Comparison of ENCODE assay signal across 8 cellular contexts in the genomic region with DNA sequence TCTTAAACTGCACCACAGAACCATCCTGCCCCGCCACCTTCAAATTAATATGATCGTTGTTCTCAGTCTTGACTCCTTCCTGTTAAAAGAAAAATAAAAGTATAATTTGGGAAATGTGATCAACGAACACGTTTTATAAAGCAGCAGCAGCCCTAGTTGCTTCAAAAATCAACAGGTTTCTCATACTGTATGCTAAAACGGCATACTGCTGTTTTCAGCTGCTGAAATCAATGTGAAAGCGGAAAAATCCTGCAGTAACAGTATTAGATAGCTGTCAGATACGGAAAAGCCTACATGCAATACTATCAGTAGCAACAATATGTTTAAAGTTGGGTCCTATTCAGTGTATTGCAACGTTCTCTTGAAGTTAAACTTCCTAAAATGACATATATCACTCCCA. TPM values are rescaled to one million over a fixed set of nuclear protein-coding genes. Genes with fewer than 3 reads are reported as not detected.
DNase-seq lines count a peak whose midpoint lies in the region; ATAC-seq and TF ChIP-seq lines count a peak whose summit lies in the region.

No MANE protein-coding gene starts in this region.

- no peaks in the 10 kb centered on the region for H3K27me3 Mint-ChIP-seq in activated CD4-positive, alpha-beta T cell treated with anti-CD3 and anti-CD28 coated beads for 36 hours
- H3K27me3 Mint-ChIP-seq in activated naive CD8-positive, alpha-beta T cell treated with anti-CD3 and anti-CD28 coated beads for 36 hours, result no peaks in the 10 kb centered on the region

- no peak for ATAC-seq in activated CD4-positive, alpha-beta T cell treated with anti-CD3 and anti-CD28 coated beads for 36 hours
- no peak for ATAC-seq in thoracic aorta (ENCODE audit: insufficient number of reproducible peaks, low FRiP score, low read depth)

- CTCF ChIA-PET in activated CD4-positive, alpha-beta T cell treated with anti-CD3 and anti-CD28 coated beads for 36 hours (lab: Charles Lee), result interaction anchor here (0.5 to 2.9 kb wide), 7 partner anchors 10 to 80 kb away, joined by 3 to 17 read pairs (median 4); partner anchors contain the start of genes GGA3 and MRPS7

- H3K4me3 ChIP-seq in kidney epithelial cell (ENCODE audit: low read depth, low read length), result peak overlapping the region; percentile 98
- H3K4me3 ChIP-seq in thoracic aorta, result peak overlapping the region; percentile 97

- no peak for DNase-seq in activated CD4-positive, alpha-beta T cell treated with anti-CD3 and anti-CD28 coated beads for 36 hours
- no peak for DNase-seq in activated CD4-positive, alpha-beta T cell treated with anti-CD3 and anti-CD28 coated beads, Interleukin-2, amount 50 U/mL, for 48 hours
- no peak for DNase-seq in activated naive CD8-positive, alpha-beta T cell treated with anti-CD3 and anti-CD28 coated beads for 36 hours
- DNase-seq in kidney epithelial cell (ENCODE audit: low read depth) (no peak), thoracic aorta (ENCODE audit: low spot score) (no peak), NCI-H524 treated with DMSO at 0.1 percent for 48 hours (lab: John Stamatoyannopoulos, UW) (no peak), DMS 273 (lab: John Stamatoyannopoulos, UW; ENCODE audit: unreplicated experiment) (no peak)
- DNase-seq in NK-92 treated with Interleukin-12 subunit alpha and Interleukin-12 subunit beta, amount 100 ng/mL, for 24 hours (lab: John Stamatoyannopoulos, UW), result no peak

- H3K36me3 ChIP-seq in kidney epithelial cell (ENCODE audit: control insufficient read depth, insufficient read depth, low read length) (no peaks in the 10 kb centered on the region), thoracic aorta (peaks cover 13% of the 10 kb centered on the region)

- H3K4me3 Mint-ChIP-seq in activated CD4-positive, alpha-beta T cell treated with anti-CD3 and anti-CD28 coated beads for 36 hours, result peak overlapping the region; percentile 97
- H3K4me3 Mint-ChIP-seq in activated naive CD8-positive, alpha-beta T cell treated with anti-CD3 and anti-CD28 coated beads for 36 hours, result peak overlapping the region; percentile 95

- no peaks in the 10 kb centered on the region for H3K9me3 Mint-ChIP-seq in activated CD4-positive, alpha-beta T cell treated with anti-CD3 and anti-CD28 coated beads for 36 hours (ENCODE audit: low read depth)
- H3K9me3 Mint-ChIP-seq in activated naive CD8-positive, alpha-beta T cell treated with anti-CD3 and anti-CD28 coated beads for 36 hours, result no peaks in the 10 kb centered on the region

- H3K27ac Mint-ChIP-seq in activated CD4-positive, alpha-beta T cell treated with anti-CD3 and anti-CD28 coated beads for 36 hours, result peak overlapping the region; percentile 92
- H3K27ac Mint-ChIP-seq in activated naive CD8-positive, alpha-beta T cell treated with anti-CD3 and anti-CD28 coated beads for 36 hours, result peak overlapping the region; percentile 81

- intact Hi-C loops in activated CD4-positive, alpha-beta T cell treated with anti-CD3 and anti-CD28 coated beads for 36 hours (cut with DNase I, micrococcal nuclease), result loop anchor here (5.0 to 10.0 kb wide), 3 partner anchors 146 to 434 kb away; partner anchors contain the start of gene NHERF1 (in 1 of the 2)

- H3K9me3 ChIP-seq in thoracic aorta, result no peaks in the 10 kb centered on the region

- peaks cover 39% of the 10 kb centered on the region for H3K36me3 Mint-ChIP-seq in activated CD4-positive, alpha-beta T cell treated with anti-CD3 and anti-CD28 coated beads for 36 hours (ENCODE audit: low read depth)
- H3K36me3 Mint-ChIP-seq in activated naive CD8-positive, alpha-beta T cell treated with anti-CD3 and anti-CD28 coated beads for 36 hours, result peaks cover 28% of the 10 kb centered on the region

- POLR2A ChIA-PET in activated CD4-positive, alpha-beta T cell treated with anti-CD3 and anti-CD28 coated beads for 36 hours (lab: Charles Lee), result interaction anchor here (1.0 to 1.6 kb wide), 3 partner anchors 9 to 20 kb away, joined by 4 read pairs; no protein-coding TSS in a partner anchor

- H3K27ac ChIP-seq in thoracic aorta, result peak overlapping the region in 1 of 2 donors; percentile 97

- peaks cover 10 to 26% of the 10 kb centered on the region in 2 donors for H3K4me1 ChIP-seq in thoracic aorta (ENCODE audit: control insufficient read depth in 1 of 2, low read depth in 2 of 2)

- TF ChIP-seq CTCF in kidney epithelial cell (IDR thresholded peaks at IDR 0.05; ENCODE audit: insufficient read depth, low read length, poor library complexity, severe bottlenecking), result no peak
- no peak for TF ChIP-seq CTCF in thoracic aorta (IDR thresholded peaks at IDR 0.05)

- peaks cover 45% of the 10 kb centered on the region for H3K4me1 Mint-ChIP-seq in activated CD4-positive, alpha-beta T cell treated with anti-CD3 and anti-CD28 coated beads for 36 hours
- peaks cover 28% of the 10 kb centered on the region for H3K4me1 Mint-ChIP-seq in activated naive CD8-positive, alpha-beta T cell treated with anti-CD3 and anti-CD28 coated beads for 36 hours

- no peaks in the 10 kb centered on the region for H3K27me3 ChIP-seq in kidney epithelial cell (ENCODE audit: control insufficient read depth, insufficient read depth, low read length)
- H3K27me3 ChIP-seq in thoracic aorta (replicated peaks; ENCODE audit: insufficient read depth), result no peaks in the 10 kb centered on the region

RNA-seq across cellular contexts. Expression of gene SUMO2, which starts 1.6 kb away (rescaled TPM):
- total RNA-seq in activated CD4-positive, alpha-beta T cell treated with anti-CD3 and anti-CD28 coated beads for 36 hours, result 100 to 1,000 TPM; 594 to 727 TPM
- 100 to 1,000 TPM; 623 to 655 TPM for total RNA-seq in activated naive CD8-positive, alpha-beta T cell treated with anti-CD3 and anti-CD28 coated beads for 36 hours
- total RNA-seq in kidney epithelial cell (61.9 and 76.0 TPM in 2 replicates), thoracic aorta (10 to 100 TPM; 57.9 to 60.1 TPM)

RNA-seq across cellular contexts. Expression of gene NUP85, which starts 24.4 kb away (rescaled TPM):
- total RNA-seq in activated CD4-positive, alpha-beta T cell treated with anti-CD3 and anti-CD28 coated beads for 36 hours, result 100 to 1,000 TPM; 130 to 160 TPM
- 100 to 1,000 TPM; 134 to 137 TPM for total RNA-seq in activated naive CD8-positive, alpha-beta T cell treated with anti-CD3 and anti-CD28 coated beads for 36 hours
- 33.1 and 37.2 TPM in 2 replicates for total RNA-seq in kidney epithelial cell
- 10 to 100 TPM; 30.3 to 39.3 TPM for total RNA-seq in thoracic aorta

RNA-seq across cellular contexts. Expression of gene JPT1, which starts 26.8 kb away (rescaled TPM):
- 100 to 1,000 TPM; 234 to 238 TPM for total RNA-seq in activated CD4-positive, alpha-beta T cell treated with anti-CD3 and anti-CD28 coated beads for 36 hours
- 100 to 1,000 TPM; 245 to 250 TPM for total RNA-seq in activated naive CD8-positive, alpha-beta T cell treated with anti-CD3 and anti-CD28 coated beads for 36 hours
- total RNA-seq in kidney epithelial cell, result 453 and 466 TPM in 2 replicates
- total RNA-seq in thoracic aorta, result 10 to 100 TPM; 19.6 to 45.7 TPM

RNA-seq across cellular contexts. Expression of gene NT5C, which starts 49.6 kb away (rescaled TPM):
- 10 to 100 TPM; 51.7 to 61.5 TPM for total RNA-seq in activated CD4-positive, alpha-beta T cell treated with anti-CD3 and anti-CD28 coated beads for 36 hours
- total RNA-seq in activated naive CD8-positive, alpha-beta T cell treated with anti-CD3 and anti-CD28 coated beads for 36 hours, result 10 to 100 TPM; 71.2 to 74.8 TPM
- total RNA-seq in kidney epithelial cell (107 and 114 TPM in 2 replicates), thoracic aorta (10 to 100 TPM; 57.9 to 80.0 TPM)
